17 cellular contexts compared by ENCODE assay signal in the genomic region with DNA sequence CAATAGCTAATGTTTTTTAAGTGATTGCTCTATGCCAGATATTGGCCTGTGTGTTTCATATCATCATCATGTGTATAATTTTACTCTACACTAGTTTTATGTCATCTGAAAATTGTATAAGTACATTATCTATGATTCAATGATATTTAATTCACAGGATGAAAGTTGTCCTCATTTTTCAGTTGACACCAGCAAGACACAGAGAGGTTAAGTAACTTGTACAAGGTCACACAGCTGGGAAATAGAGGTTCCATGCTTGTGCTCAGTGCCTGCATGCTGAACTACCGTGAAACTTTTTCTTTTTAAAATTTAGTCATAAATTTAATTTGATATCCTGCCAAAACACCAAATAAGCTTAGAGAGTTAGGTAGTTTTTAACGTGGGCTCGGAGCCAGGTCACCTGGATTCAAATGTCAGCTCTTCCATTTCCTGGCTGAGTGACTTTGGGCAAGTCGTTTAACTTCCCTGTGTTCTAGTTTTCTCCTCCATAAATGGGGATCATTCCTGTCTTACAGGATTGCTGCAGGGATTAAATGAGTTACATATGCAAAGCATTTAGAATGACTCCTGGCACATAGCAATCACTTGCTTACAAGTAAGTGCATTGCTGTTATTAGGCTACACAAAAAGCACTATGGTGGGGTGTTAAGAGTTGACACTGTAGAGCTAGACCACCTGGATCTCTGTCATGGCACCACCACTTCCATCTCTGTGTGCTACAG.
A peak's percentile ranks its signal among the peaks of the same experiment; 100 is the strongest.
DNase-seq lines count a peak whose midpoint lies in the region; ATAC-seq and TF ChIP-seq lines count a peak whose summit lies in the region.
"Had no signal": no experiment of that assay in that cellular context is flagged by ENCODE, and none has a peak within 500 bp of the region (broad histone marks: within the 10 kb centered on the region; RNA-seq: fewer than 3 reads in every experiment).

No MANE protein-coding gene starts in this region.

- H3K4me3 Mint-ChIP-seq in H9: no peak overlapping the region
- peak overlapping the region; percentile 75 for H3K4me3 Mint-ChIP-seq in activated T-helper 17 cell treated with anti-CD3 and anti-CD28 coated beads, Interleukin-2, amount 50 U/mL, for 72 hours
- H3K4me3 Mint-ChIP-seq: nephron had no signal

- H3K23ac ChIP-seq in H9 (ENCODE audit: insufficient read length, low read depth, low read length) (no peak overlapping the region), mesendoderm (ENCODE audit: low read length) (no peak overlapping the region)

- no peak overlapping the region for H3K27ac Mint-ChIP-seq in H9
- peak overlapping the region; percentile 97 for H3K27ac Mint-ChIP-seq in activated T-helper 17 cell treated with anti-CD3 and anti-CD28 coated beads, Interleukin-2, amount 50 U/mL, for 72 hours

- H2BK5ac ChIP-seq in H9 (ENCODE audit: insufficient read length, low read length): no peak overlapping the region
- H2BK5ac ChIP-seq in mesendoderm (ENCODE audit: low read length): no peak overlapping the region

- no peak overlapping the region for H2BK20ac ChIP-seq in H9 (ENCODE audit: low read depth, low read length, poor library complexity, severe bottlenecking)

- H4K91ac ChIP-seq in H9 (ENCODE audit: insufficient read length, low read depth, low read length): no peak overlapping the region

- peaks cover 0 to 9% (median 0%) of the 10 kb centered on the region in 11 experiments; a peak in 2 of 22 replicates for H4K20me1 ChIP-seq in BLaER1 treated with 17β-estradiol and CSF1 and Interleukin-3, amounts not matched to agents 10 nM and 100 nM
- H4K20me1 ChIP-seq in H9 (ENCODE audit: control insufficient read depth, insufficient read depth, insufficient read length): no peaks in the 10 kb centered on the region

- H3K23me2 ChIP-seq in H9 (ENCODE audit: insufficient read length, low read depth, low read length, poor library complexity, severe bottlenecking): no peaks in the 10 kb centered on the region

- H3K27ac ChIP-seq in BLaER1 treated with 17β-estradiol and CSF1 and Interleukin-3, amounts not matched to agents 10 nM and 100 nM: peak overlapping the region in 6 of 11 experiments; percentile 80 to 93 (median 89); a peak in 10 of 22 replicates
- H3K27ac ChIP-seq in H9 (ENCODE audit: insufficient read length, low read depth, low read length) (no peak overlapping the region), mesendoderm (ENCODE audit: low read depth, low read length) (no peak overlapping the region)
- H3K27ac ChIP-seq: lower lobe of right lung had no signal

- H3K4me1 Mint-ChIP-seq in H9: peaks cover 10 to 11% of the 10 kb centered on the region in 2 experiments
- H3K4me1 Mint-ChIP-seq in activated T-helper 17 cell treated with anti-CD3 and anti-CD28 coated beads, Interleukin-2, amount 50 U/mL, for 72 hours: peaks cover 42% of the 10 kb centered on the region
- H3K4me1 Mint-ChIP-seq: nephron had no signal

- no peak overlapping the region for H2AFZ ChIP-seq in H9 (ENCODE audit: low read length)

- H3K9ac ChIP-seq in BLaER1 treated with 17β-estradiol and CSF1 and Interleukin-3, amounts not matched to agents 10 nM and 100 nM: peak overlapping the region in 4 of 11 experiments; percentile 73 to 79 (median 76); a peak in 4 of 22 replicates
- no peak overlapping the region for H3K9ac ChIP-seq in H9 (ENCODE audit: extremely low read depth, insufficient read length, low read length)
- no peak overlapping the region for H3K9ac ChIP-seq in mesendoderm (ENCODE audit: low read length)

- no peak for ATAC-seq in activated T-helper 17 cell treated with anti-CD3 and anti-CD28 coated beads, Interleukin-2, amount 50 U/mL, for 72 hours (replicated peaks)
- ATAC-seq in activated CD4-positive, CD25-positive, alpha-beta regulatory T cell treated with anti-CD3 and anti-CD28 coated beads, Interleukin-2, amount 50 U/mL, for 24 hours: no peak
- ATAC-seq: lower lobe of right lung had no signal

- DNase-seq in H9 (peak; percentile 12), mesendoderm (no peak), NCI-H345 (lab: John Stamatoyannopoulos, UW) (no peak), occipital lobe (lab: John Stamatoyannopoulos, UW) (no peak)
- no peak for DNase-seq in activated CD8-positive, alpha-beta memory T cell treated with anti-CD3 and anti-CD28 coated beads for 24 hours
- DNase-seq: activated CD4-positive, alpha-beta T cell treated with anti-CD3 and anti-CD28 coated beads, Interleukin-2, amount 50 U/mL, for 1 hour; cortex of kidney; lower lobe of right lung; MM.1S; NCI-H2029; NCI-H510A treated with DMSO at 0.1 percent for 48 hours; substantia nigra had no signal

- H3K4me3 ChIP-seq in BLaER1 treated with 17β-estradiol and CSF1 and Interleukin-3, amounts not matched to agents 10 nM and 100 nM: no peak overlapping the region
- no peak overlapping the region for H3K4me3 ChIP-seq in mesendoderm (ENCODE audit: low read length)
- H3K4me3 ChIP-seq: HAP-1, lower lobe of right lung had no signal

- H4K5ac ChIP-seq in H9 (ENCODE audit: insufficient read length, low read depth, low read length) (no peak overlapping the region), mesendoderm (ENCODE audit: low read length) (no peak overlapping the region)

- no peak overlapping the region for H2AK5ac ChIP-seq in H9 (ENCODE audit: insufficient read length, low read length)
- no peak overlapping the region for H2AK5ac ChIP-seq in mesendoderm (ENCODE audit: low read length)

- H2BK15ac ChIP-seq in H9 (ENCODE audit: low read depth, low read length) (no peak overlapping the region), mesendoderm (replicated peaks; ENCODE audit: low read depth) (no peak overlapping the region)

- H3K4me1 ChIP-seq in BLaER1 treated with 17β-estradiol and CSF1 and Interleukin-3, amounts not matched to agents 10 nM and 100 nM: peaks cover 23 to 97% (median 52%) of the 10 kb centered on the region in 10 experiments
- H3K4me1 ChIP-seq in H9 (ENCODE audit: insufficient read depth, low read length): peaks cover 2% of the 10 kb centered on the region; the same call in 1 of the 2 replicates
- H3K4me1 ChIP-seq in mesendoderm (ENCODE audit: control insufficient read depth, low read depth, low read length): peaks cover 5% of the 10 kb centered on the region
- H3K4me1 ChIP-seq: HAP-1 had no signal

- H3K4ac ChIP-seq in H9 (ENCODE audit: low read depth, low read length) (no peak overlapping the region), mesendoderm (ENCODE audit: low read depth, low read length) (no peak overlapping the region)

- no peak overlapping the region for H2BK12ac ChIP-seq in H9 (ENCODE audit: insufficient read length, low read depth, low read length)

- H3K27me3 Mint-ChIP-seq in H9 (ENCODE audit: low read depth): no peaks in the 10 kb centered on the region
- no peaks in the 10 kb centered on the region for H3K27me3 Mint-ChIP-seq in activated T-helper 17 cell treated with anti-CD3 and anti-CD28 coated beads, Interleukin-2, amount 50 U/mL, for 72 hours

- H3K18ac ChIP-seq in H9 (ENCODE audit: insufficient read length, low read depth, low read length) (no peak overlapping the region), mesendoderm (ENCODE audit: low read length) (peak overlapping the region; percentile 4)

- no peaks in the 10 kb centered on the region for H3K9me3 Mint-ChIP-seq in H9
- H3K9me3 Mint-ChIP-seq in activated T-helper 17 cell treated with anti-CD3 and anti-CD28 coated beads, Interleukin-2, amount 50 U/mL, for 72 hours: no peaks in the 10 kb centered on the region
- H3K9me3 Mint-ChIP-seq: nephron had no signal

- H3K14ac ChIP-seq in H9 (ENCODE audit: insufficient read depth, low read length): no peak overlapping the region

- no peak overlapping the region for H3K56ac ChIP-seq in H9 (ENCODE audit: insufficient read length, low read depth, low read length)
- H3K56ac ChIP-seq in mesendoderm (ENCODE audit: low read length): no peak overlapping the region

- H3K79me1 ChIP-seq in H9 (ENCODE audit: insufficient read depth, low read depth, low read length, poor library complexity, severe bottlenecking) (no peaks in the 10 kb centered on the region), mesendoderm (ENCODE audit: low read length) (peaks cover 2% of the 10 kb centered on the region)

- H3K36me3 Mint-ChIP-seq in H9 (ENCODE audit: insufficient read depth in 1 of 3, low read depth in 3 of 3): no peaks in the 10 kb centered on the region; a peak in 1 of 7 replicates
- H3K36me3 Mint-ChIP-seq in activated T-helper 17 cell treated with anti-CD3 and anti-CD28 coated beads, Interleukin-2, amount 50 U/mL, for 72 hours (ENCODE audit: low read depth): peaks cover 42% of the 10 kb centered on the region

- H3K4me2 ChIP-seq in BLaER1 treated with 17β-estradiol and CSF1 and Interleukin-3, amounts not matched to agents 10 nM and 100 nM: peak overlapping the region in 7 of 11 experiments; percentile 4 to 91 (median 79); a peak in 13 of 22 replicates
- H3K4me2 ChIP-seq in H9 (ENCODE audit: insufficient read depth, insufficient read length, low read length): no peak overlapping the region
- H3K4me2 ChIP-seq in mesendoderm (ENCODE audit: low read length): no peak overlapping the region

- no peaks in the 10 kb centered on the region for H3K27me3 ChIP-seq in BLaER1 treated with 17β-estradiol and CSF1 and Interleukin-3, amounts not matched to agents 10 nM and 100 nM
- H3K27me3 ChIP-seq in H9 (ENCODE audit: insufficient read depth, low read length) (no peaks in the 10 kb centered on the region), mesendoderm (ENCODE audit: insufficient read depth, low read length, poor library complexity) (no peaks in the 10 kb centered on the region)

- H4K8ac ChIP-seq in H9 (replicated peaks; ENCODE audit: insufficient read length, low read depth, low read length) (no peak overlapping the region), mesendoderm (ENCODE audit: low read depth, low read length) (no peak overlapping the region)

- WGBS in H9 (ENCODE audit: extremely low coverage, insufficient read length, low lambda C conversion rate): no CpG with 5 or more reads among the region's 4 CpGs
- no CpG with 5 or more reads among the region's 4 CpGs for WGBS in mesendoderm (ENCODE audit: extremely low coverage, insufficient coverage, low lambda C conversion rate)

- H3K79me2 ChIP-seq in H9 (ENCODE audit: insufficient read depth, low read length) (no peaks in the 10 kb centered on the region), mesendoderm (ENCODE audit: control insufficient read depth, insufficient read depth, low read length) (no peaks in the 10 kb centered on the region)

- H3K36me3 ChIP-seq in BLaER1 treated with 17β-estradiol and CSF1 and Interleukin-3, amounts not matched to agents 10 nM and 100 nM: peaks cover 11 to 71% (median 31%) of the 10 kb centered on the region in 11 experiments
- no peaks in the 10 kb centered on the region for H3K36me3 ChIP-seq in mesendoderm (ENCODE audit: control insufficient read depth, insufficient read depth, low read length)
- H3K36me3 ChIP-seq: HAP-1, lower lobe of right lung had no signal

- H3T11ph ChIP-seq in H9 (ENCODE audit: low read length): no peak overlapping the region

- TF ChIP-seq CTCF in H9 (conservative IDR thresholded peaks at IDR 0.05): no peak

- H2BK120ac ChIP-seq in H9 (ENCODE audit: low read depth, low read length, poor library complexity, severe bottlenecking) (no peak overlapping the region), mesendoderm (ENCODE audit: low read depth, low read length) (no peak overlapping the region)

- H3K9me3 ChIP-seq in BLaER1 treated with 17β-estradiol and CSF1 and Interleukin-3, amounts not matched to agents 10 nM and 100 nM (replicated peaks in 1 of 11): no peaks in the 10 kb centered on the region
- H3K9me3 ChIP-seq in H9 (ENCODE audit: control insufficient read depth, low read depth, low read length): no peaks in the 10 kb centered on the region
- H3K9me3 ChIP-seq: HAP-1, lower lobe of right lung had no signal

Comparison
In these comparisons a context has a peak if more than half of its experiments do, and no peak if none do; other contexts are left out.
1. H3K27ac ChIP-seq: peak in BLaER1 treated with 17β-estradiol and CSF1 and Interleukin-3, amounts not matched to agents 10 nM and 100 nM (6 of 11); none in H9 (single experiment) and mesendoderm (single experiment).
2. H3K4me2 ChIP-seq: peak in BLaER1 treated with 17β-estradiol and CSF1 and Interleukin-3, amounts not matched to agents 10 nM and 100 nM (7 of 11); none in H9 (single experiment) and mesendoderm (single experiment).